In the genomic region with DNA sequence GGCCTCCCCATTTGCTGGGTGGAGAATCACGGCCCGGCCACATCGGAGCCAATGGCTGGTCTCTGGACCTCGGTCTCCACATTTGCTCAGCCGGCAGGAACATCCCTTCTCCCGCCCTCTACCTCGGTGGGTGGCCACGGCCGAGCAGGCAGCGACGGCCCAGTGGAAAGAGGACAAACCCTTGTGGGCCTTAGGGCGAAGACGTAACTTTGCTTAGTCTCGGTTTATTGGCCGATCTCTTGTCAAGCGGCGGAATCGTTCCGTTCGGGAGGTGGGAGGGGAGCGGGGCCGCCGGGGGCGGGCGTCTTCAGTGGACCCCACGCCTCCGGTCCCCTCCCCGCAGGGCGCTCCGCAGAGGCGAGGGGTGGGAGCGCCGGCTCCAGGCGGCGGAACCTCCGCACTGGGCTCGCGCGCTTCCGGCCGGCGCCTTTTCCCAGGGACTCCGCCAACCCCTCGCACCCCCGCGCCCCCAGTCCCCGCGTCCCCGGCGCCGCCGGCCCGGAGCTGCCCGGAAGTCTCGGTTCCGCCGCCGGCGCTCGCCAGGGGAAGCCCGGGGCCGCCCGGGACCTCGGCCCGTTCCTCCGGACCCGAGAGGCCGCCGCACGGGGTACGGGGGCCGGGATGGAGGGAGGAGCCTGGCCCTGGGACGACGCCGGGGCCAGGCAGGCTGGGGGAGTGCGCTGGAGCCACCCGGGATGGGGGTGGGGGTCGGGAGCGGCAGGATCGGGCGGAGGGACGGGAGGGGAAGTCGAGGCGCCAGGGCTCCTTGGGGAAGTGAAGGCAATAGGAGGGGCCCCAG, we compare ENCODE assay signal across 1 cellular context.
A peak's percentile ranks its signal among the peaks of the same experiment; 100 is the strongest.
TF ChIP-seq lines count a peak whose summit lies in the region.

A gene with protein sequence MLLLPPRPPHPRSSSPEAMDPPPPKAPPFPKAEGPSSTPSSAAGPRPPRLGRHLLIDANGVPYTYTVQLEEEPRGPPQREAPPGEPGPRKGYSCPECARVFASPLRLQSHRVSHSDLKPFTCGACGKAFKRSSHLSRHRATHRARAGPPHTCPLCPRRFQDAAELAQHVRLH (plus strand): TSS at position 426 of the 799 bp plus-strand sequence. CDS start 1,507 bp downstream, outside the sequence.

TF ChIP-seq in HepG2, 621 proteins besides CTCF, POLR2A, EP300 and RAD21 (continued from another document and continues in another):
- TF ChIP-seq DMAP1 (CRISPR knock-in tag; IDR thresholded peaks at IDR 0.05) (no peak; the same call in 1 of the 2 replicates), REL (CRISPR knock-in tag; conservative IDR thresholded peaks at IDR 0.05) (no peak), ZNF839 (CRISPR knock-in tag; IDR thresholded peaks at IDR 0.05; ENCODE audit: borderline replicate concordance) (no peak), THAP11 (CRISPR knock-in tag; IDR thresholded peaks at IDR 0.05) (peak; percentile 67; the same call in 1 of the 2 replicates), IRF2 (CRISPR knock-in tag; IDR thresholded peaks at IDR 0.05) (no peak), MZF1 (CRISPR knock-in tag; IDR thresholded peaks at IDR 0.05; ENCODE audit: borderline replicate concordance) (no peak), ZNF230 (CRISPR knock-in tag; IDR thresholded peaks at IDR 0.05) (no peak), HOXA7 (CRISPR knock-in tag; IDR thresholded peaks at IDR 0.05) (no peak), CREM (IDR thresholded peaks at IDR 0.05) (no peak), CREM (CRISPR knock-in tag; IDR thresholded peaks at IDR 0.05) (no peak), ZMYM3 (CRISPR knock-in tag; IDR thresholded peaks at IDR 0.05) (no peak), IKZF1 (IDR thresholded peaks at IDR 0.05) (no peak), KAT7 (CRISPR knock-in tag; IDR thresholded peaks at IDR 0.05; ENCODE audit: borderline replicate concordance) (peak; percentile 8; the same call in 1 of the 2 replicates), ZSCAN9 (CRISPR knock-in tag; IDR thresholded peaks at IDR 0.05; ENCODE audit: borderline replicate concordance) (no peak), ZNF530 (CRISPR knock-in tag; IDR thresholded peaks at IDR 0.05; ENCODE audit: low read depth) (no peak)
- TF ChIP-seq, protein P1, sequence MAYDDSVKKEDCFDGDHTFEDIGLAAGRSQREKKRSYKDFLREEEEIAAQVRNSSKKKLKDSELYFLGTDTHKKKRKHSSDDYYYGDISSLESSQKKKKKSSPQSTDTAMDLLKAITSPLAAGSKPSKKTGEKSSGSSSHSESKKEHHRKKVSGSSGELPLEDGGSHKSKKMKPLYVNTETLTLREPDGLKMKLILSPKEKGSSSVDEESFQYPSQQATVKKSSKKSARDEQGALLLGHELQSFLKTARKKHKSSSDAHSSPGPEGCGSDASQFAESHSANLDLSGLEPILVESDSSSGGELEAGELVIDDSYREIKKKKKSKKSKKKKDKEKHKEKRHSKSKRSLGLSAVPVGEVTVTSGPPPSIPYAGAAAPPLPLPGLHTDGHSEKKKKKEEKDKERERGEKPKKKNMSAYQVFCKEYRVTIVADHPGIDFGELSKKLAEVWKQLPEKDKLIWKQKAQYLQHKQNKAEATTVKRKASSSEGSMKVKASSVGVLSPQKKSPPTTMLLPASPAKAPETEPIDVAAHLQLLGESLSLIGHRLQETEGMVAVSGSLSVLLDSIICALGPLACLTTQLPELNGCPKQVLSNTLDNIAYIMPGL (CRISPR knock-in tag; IDR thresholded peaks at IDR 0.05; ENCODE audit: borderline replicate concordance in 1 of 2, low read depth in 1 of 2) = peak in 1 of 2 experiments; percentile 59; a peak in 1 of 4 replicates
- TF ChIP-seq, protein P2, sequence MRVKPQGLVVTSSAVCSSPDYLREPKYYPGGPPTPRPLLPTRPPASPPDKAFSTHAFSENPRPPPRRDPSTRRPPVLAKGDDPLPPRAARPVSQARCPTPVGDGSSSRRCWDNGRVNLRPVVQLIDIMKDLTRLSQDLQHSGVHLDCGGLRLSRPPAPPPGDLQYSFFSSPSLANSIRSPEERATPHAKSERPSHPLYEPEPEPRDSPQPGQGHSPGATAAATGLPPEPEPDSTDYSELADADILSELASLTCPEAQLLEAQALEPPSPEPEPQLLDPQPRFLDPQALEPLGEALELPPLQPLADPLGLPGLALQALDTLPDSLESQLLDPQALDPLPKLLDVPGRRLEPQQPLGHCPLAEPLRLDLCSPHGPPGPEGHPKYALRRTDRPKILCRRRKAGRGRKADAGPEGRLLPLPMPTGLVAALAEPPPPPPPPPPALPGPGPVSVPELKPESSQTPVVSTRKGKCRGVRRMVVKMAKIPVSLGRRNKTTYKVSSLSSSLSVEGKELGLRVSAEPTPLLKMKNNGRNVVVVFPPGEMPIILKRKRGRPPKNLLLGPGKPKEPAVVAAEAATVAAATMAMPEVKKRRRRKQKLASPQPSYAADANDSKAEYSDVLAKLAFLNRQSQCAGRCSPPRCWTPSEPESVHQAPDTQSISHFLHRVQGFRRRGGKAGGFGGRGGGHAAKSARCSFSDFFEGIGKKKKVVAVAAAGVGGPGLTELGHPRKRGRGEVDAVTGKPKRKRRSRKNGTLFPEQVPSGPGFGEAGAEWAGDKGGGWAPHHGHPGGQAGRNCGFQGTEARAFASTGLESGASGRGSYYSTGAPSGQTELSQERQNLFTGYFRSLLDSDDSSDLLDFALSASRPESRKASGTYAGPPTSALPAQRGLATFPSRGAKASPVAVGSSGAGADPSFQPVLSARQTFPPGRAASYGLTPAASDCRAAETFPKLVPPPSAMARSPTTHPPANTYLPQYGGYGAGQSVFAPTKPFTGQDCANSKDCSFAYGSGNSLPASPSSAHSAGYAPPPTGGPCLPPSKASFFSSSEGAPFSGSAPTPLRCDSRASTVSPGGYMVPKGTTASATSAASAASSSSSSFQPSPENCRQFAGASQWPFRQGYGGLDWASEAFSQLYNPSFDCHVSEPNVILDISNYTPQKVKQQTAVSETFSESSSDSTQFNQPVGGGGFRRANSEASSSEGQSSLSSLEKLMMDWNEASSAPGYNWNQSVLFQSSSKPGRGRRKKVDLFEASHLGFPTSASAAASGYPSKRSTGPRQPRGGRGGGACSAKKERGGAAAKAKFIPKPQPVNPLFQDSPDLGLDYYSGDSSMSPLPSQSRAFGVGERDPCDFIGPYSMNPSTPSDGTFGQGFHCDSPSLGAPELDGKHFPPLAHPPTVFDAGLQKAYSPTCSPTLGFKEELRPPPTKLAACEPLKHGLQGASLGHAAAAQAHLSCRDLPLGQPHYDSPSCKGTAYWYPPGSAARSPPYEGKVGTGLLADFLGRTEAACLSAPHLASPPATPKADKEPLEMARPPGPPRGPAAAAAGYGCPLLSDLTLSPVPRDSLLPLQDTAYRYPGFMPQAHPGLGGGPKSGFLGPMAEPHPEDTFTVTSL (CRISPR knock-in tag; IDR thresholded peaks at IDR 0.05; ENCODE audit: borderline replicate concordance) = peak; percentile 41; the same call in 1 of the 2 replicates
- TF ChIP-seq, protein P3, sequence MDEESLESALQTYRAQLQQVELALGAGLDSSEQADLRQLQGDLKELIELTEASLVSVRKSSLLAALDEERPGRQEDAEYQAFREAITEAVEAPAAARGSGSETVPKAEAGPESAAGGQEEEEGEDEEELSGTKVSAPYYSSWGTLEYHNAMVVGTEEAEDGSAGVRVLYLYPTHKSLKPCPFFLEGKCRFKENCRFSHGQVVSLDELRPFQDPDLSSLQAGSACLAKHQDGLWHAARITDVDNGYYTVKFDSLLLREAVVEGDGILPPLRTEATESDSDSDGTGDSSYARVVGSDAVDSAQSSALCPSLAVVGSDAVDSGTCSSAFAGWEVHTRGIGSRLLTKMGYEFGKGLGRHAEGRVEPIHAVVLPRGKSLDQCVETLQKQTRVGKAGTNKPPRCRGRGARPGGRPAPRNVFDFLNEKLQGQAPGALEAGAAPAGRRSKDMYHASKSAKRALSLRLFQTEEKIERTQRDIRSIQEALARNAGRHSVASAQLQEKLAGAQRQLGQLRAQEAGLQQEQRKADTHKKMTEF (CRISPR knock-in tag; IDR thresholded peaks at IDR 0.05) = peak; percentile 45; the same call in 1 of the 2 replicates
- TF ChIP-seq, protein P4, sequence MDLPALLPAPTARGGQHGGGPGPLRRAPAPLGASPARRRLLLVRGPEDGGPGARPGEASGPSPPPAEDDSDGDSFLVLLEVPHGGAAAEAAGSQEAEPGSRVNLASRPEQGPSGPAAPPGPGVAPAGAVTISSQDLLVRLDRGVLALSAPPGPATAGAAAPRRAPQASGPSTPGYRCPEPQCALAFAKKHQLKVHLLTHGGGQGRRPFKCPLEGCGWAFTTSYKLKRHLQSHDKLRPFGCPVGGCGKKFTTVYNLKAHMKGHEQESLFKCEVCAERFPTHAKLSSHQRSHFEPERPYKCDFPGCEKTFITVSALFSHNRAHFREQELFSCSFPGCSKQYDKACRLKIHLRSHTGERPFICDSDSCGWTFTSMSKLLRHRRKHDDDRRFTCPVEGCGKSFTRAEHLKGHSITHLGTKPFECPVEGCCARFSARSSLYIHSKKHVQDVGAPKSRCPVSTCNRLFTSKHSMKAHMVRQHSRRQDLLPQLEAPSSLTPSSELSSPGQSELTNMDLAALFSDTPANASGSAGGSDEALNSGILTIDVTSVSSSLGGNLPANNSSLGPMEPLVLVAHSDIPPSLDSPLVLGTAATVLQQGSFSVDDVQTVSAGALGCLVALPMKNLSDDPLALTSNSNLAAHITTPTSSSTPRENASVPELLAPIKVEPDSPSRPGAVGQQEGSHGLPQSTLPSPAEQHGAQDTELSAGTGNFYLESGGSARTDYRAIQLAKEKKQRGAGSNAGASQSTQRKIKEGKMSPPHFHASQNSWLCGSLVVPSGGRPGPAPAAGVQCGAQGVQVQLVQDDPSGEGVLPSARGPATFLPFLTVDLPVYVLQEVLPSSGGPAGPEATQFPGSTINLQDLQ (CRISPR knock-in tag; IDR thresholded peaks at IDR 0.05) = no peak; the same call in 1 of the 2 replicates
- TF ChIP-seq, protein P5, sequence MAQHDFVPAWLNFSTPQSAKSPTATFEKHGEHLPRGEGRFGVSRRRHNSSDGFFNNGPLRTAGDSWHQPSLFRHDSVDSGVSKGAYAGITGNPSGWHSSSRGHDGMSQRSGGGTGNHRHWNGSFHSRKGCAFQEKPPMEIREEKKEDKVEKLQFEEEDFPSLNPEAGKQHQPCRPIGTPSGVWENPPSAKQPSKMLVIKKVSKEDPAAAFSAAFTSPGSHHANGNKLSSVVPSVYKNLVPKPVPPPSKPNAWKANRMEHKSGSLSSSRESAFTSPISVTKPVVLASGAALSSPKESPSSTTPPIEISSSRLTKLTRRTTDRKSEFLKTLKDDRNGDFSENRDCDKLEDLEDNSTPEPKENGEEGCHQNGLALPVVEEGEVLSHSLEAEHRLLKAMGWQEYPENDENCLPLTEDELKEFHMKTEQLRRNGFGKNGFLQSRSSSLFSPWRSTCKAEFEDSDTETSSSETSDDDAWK (CRISPR knock-in tag; IDR thresholded peaks at IDR 0.05) = no peak
- TF ChIP-seq, protein P6, sequence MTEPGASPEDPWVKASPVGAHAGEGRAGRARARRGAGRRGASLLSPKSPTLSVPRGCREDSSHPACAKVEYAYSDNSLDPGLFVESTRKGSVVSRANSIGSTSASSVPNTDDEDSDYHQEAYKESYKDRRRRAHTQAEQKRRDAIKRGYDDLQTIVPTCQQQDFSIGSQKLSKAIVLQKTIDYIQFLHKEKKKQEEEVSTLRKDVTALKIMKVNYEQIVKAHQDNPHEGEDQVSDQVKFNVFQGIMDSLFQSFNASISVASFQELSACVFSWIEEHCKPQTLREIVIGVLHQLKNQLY (CRISPR knock-in tag; IDR thresholded peaks at IDR 0.05) = no peak
- TF ChIP-seq, protein P7, sequence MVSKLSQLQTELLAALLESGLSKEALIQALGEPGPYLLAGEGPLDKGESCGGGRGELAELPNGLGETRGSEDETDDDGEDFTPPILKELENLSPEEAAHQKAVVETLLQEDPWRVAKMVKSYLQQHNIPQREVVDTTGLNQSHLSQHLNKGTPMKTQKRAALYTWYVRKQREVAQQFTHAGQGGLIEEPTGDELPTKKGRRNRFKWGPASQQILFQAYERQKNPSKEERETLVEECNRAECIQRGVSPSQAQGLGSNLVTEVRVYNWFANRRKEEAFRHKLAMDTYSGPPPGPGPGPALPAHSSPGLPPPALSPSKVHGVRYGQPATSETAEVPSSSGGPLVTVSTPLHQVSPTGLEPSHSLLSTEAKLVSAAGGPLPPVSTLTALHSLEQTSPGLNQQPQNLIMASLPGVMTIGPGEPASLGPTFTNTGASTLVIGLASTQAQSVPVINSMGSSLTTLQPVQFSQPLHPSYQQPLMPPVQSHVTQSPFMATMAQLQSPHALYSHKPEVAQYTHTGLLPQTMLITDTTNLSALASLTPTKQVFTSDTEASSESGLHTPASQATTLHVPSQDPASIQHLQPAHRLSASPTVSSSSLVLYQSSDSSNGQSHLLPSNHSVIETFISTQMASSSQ (IDR thresholded peaks at IDR 0.05; ENCODE audit: low read depth) = no peak
- TF ChIP-seq, protein P7 (CRISPR knock-in tag; IDR thresholded peaks at IDR 0.05; ENCODE audit: borderline replicate concordance) = no peak
- TF ChIP-seq, protein P8, sequence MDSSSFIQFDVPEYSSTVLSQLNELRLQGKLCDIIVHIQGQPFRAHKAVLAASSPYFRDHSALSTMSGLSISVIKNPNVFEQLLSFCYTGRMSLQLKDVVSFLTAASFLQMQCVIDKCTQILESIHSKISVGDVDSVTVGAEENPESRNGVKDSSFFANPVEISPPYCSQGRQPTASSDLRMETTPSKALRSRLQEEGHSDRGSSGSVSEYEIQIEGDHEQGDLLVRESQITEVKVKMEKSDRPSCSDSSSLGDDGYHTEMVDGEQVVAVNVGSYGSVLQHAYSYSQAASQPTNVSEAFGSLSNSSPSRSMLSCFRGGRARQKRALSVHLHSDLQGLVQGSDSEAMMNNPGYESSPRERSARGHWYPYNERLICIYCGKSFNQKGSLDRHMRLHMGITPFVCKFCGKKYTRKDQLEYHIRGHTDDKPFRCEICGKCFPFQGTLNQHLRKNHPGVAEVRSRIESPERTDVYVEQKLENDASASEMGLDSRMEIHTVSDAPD (CRISPR knock-in tag; IDR thresholded peaks at IDR 0.05) = no peak
